Comparison of ENCODE assay signal across 17 cellular contexts in the genomic region with DNA sequence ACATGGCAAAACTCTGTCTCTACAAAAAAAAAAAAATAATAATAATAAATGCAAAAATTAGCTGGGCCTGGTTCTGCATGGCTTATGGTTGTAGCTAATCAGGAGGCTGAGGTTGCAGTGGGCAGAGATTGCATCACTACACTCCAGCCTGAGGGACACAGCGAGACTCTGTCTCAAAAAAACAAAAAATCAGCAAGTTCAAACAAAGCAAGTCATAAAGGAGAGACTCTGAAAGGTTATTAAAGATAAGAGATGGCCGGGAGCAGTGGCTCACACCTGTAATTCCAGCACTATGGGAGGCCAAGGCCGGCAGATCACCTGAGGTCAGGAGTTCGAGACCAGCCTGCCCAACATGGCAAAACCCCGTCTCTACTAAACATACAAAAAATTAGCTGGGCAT. TPM values are rescaled to one million over a fixed set of nuclear protein-coding genes. Genes with fewer than 3 reads are reported as not detected.
DNase-seq lines count a peak whose midpoint lies in the region; ATAC-seq, FAIRE-seq and TF ChIP-seq lines count a peak whose summit lies in the region.
"Had no signal": no experiment of that assay in that cellular context is flagged by ENCODE, and none has a peak within 500 bp of the region (broad histone marks: within the 10 kb centered on the region; RNA-seq: fewer than 3 reads in every experiment).

No MANE protein-coding gene starts in this region.

- no peak for TF ChIP-seq CTCF in astrocyte (IDR thresholded peaks at IDR 0.05; ENCODE audit: insufficient read depth, low read depth, low read length)

- no peaks in the 10 kb centered on the region for H3K27me3 Mint-ChIP-seq in activated CD4-positive, alpha-beta T cell treated with anti-CD3 and anti-CD28 coated beads for 36 hours
- H3K27me3 Mint-ChIP-seq in astrocyte (ENCODE audit: low read depth, unreplicated experiment) = no peaks in the 10 kb centered on the region
- H3K27me3 Mint-ChIP-seq in naive thymus-derived CD8-positive, alpha-beta T cell = no peaks in the 10 kb centered on the region

- H3K79me2 ChIP-seq in astrocyte (ENCODE audit: insufficient read depth, low read length) = peaks cover 59% of the 10 kb centered on the region

- H3K27ac Mint-ChIP-seq in activated CD4-positive, alpha-beta T cell treated with anti-CD3 and anti-CD28 coated beads for 36 hours = peak overlapping the region; percentile 89
- peak overlapping the region; percentile 34 for H3K27ac Mint-ChIP-seq in astrocyte (ENCODE audit: unreplicated experiment)
- H3K27ac Mint-ChIP-seq in naive thymus-derived CD8-positive, alpha-beta T cell = peak overlapping the region in 6 of 10 donors; percentile 33 to 84 (median 61)

- H3K4me3 ChIP-seq in astrocyte (ENCODE audit: insufficient read depth, low read depth, low read length) = no peak overlapping the region
- H3K4me3 ChIP-seq in HAP-1 = no peak overlapping the region
- H3K4me3 ChIP-seq: Peyer's patch, psoas muscle had no signal

- no peak overlapping the region for H2AFZ ChIP-seq in astrocyte (ENCODE audit: low read depth, low read length)

- POLR2A ChIA-PET in activated CD4-positive, alpha-beta T cell treated with anti-CD3 and anti-CD28 coated beads for 36 hours (lab: Charles Lee) = interaction anchor here (0.7 kb wide), 1 partner anchor 14 kb away, joined by 6 read pairs; no protein-coding TSS in a partner anchor
- POLR2A ChIA-PET in naive thymus-derived CD8-positive, alpha-beta T cell (lab: Charles Lee) = no interaction called here

- H3K36me3 Mint-ChIP-seq in activated CD4-positive, alpha-beta T cell treated with anti-CD3 and anti-CD28 coated beads for 36 hours (ENCODE audit: low read depth) = peaks cover 52% of the 10 kb centered on the region
- H3K36me3 Mint-ChIP-seq in astrocyte (ENCODE audit: low read depth, unreplicated experiment) = peaks cover 2% of the 10 kb centered on the region
- peaks cover 0 to 73% (median 38%) of the 10 kb centered on the region in 3 donors for H3K36me3 Mint-ChIP-seq in naive thymus-derived CD8-positive, alpha-beta T cell

- CTCF ChIA-PET in activated CD4-positive, alpha-beta T cell treated with anti-CD3 and anti-CD28 coated beads for 36 hours (lab: Charles Lee) = no interaction called here

- H3K9me3 ChIP-seq in astrocyte (ENCODE audit: insufficient read depth, low read depth, low read length) (no peaks in the 10 kb centered on the region), HAP-1 (no peaks in the 10 kb centered on the region)
- H3K9me3 ChIP-seq: Peyer's patch, psoas muscle had no signal

- H3K36me3 ChIP-seq in astrocyte (ENCODE audit: insufficient read depth, low read length) (no peaks in the 10 kb centered on the region), HAP-1 (replicated peaks) (peaks cover 6% of the 10 kb centered on the region)

- in situ Hi-C loops in HAP-1 (cut with MboI; ENCODE audit: low sequenced_read_pairs) = no loop called here

- H3K4me1 ChIP-seq in astrocyte (ENCODE audit: insufficient read depth, low read length) = no peaks in the 10 kb centered on the region
- H3K4me1 ChIP-seq in HAP-1 = 0 out of 2 replicates have a peak, but pooled peaks cover 3% of the 10 kb centered on the region
- H3K4me1 ChIP-seq: psoas muscle had no signal

- intact Hi-C loops in activated CD4-positive, alpha-beta T cell treated with anti-CD3 and anti-CD28 coated beads for 36 hours (cut with DNase I, micrococcal nuclease) = loop anchor here (1.0 to 5.0 kb wide), 3 partner anchors 18 to 151 kb away; no protein-coding TSS in a partner anchor

- H4K20me1 ChIP-seq in astrocyte (ENCODE audit: insufficient read depth, low read length) = peaks cover 29% of the 10 kb centered on the region

- no peaks in the 10 kb centered on the region for H3K9me3 Mint-ChIP-seq in activated CD4-positive, alpha-beta T cell treated with anti-CD3 and anti-CD28 coated beads for 36 hours (ENCODE audit: low read depth)
- H3K9me3 Mint-ChIP-seq in astrocyte (ENCODE audit: unreplicated experiment) = no peaks in the 10 kb centered on the region
- H3K9me3 Mint-ChIP-seq in naive thymus-derived CD8-positive, alpha-beta T cell = no peaks in the 10 kb centered on the region

- no peak for FAIRE-seq in astrocyte (lab: Jason Lieb, UNC)
- FAIRE-seq: frontal cortex, islet of Langerhans had no signal

- no peak overlapping the region for H3K4me2 ChIP-seq in astrocyte (ENCODE audit: low read length)

- peak overlapping the region; percentile 27 for H3K4me3 Mint-ChIP-seq in activated CD4-positive, alpha-beta T cell treated with anti-CD3 and anti-CD28 coated beads for 36 hours
- no peak overlapping the region for H3K4me3 Mint-ChIP-seq in astrocyte (ENCODE audit: unreplicated experiment)
- H3K4me3 Mint-ChIP-seq in naive thymus-derived CD8-positive, alpha-beta T cell = peak overlapping the region in 1 of 10 donors; percentile 45

- peak; percentile 11 for DNase-seq in activated CD4-positive, alpha-beta T cell treated with anti-CD3 and anti-CD28 coated beads for 36 hours
- no peak for DNase-seq in activated CD4-positive, alpha-beta T cell treated with anti-CD3 and anti-CD28 coated beads for 48 hours
- DNase-seq in NAMALWA (ENCODE audit: low spot score) (peak; percentile 52), astrocyte (ENCODE audit: low read depth) (no peak), HAP-1 (ENCODE audit: low spot score in 2 of 2) (no peak), occipital lobe (lab: John Stamatoyannopoulos, UW) (no peak)
- no peak for DNase-seq in naive thymus-derived CD8-positive, alpha-beta T cell
- DNase-seq: activated CD8-positive, alpha-beta memory T cell treated with anti-CD3 and anti-CD28 coated beads for 24 hours; anterior cingulate cortex; NCI-H1105 treated with DMSO at 0.1 percent for 48 hours; NCI-H446 treated with DMSO at 0.1 percent for 48 hours; Peyer's patch; psoas muscle; trophoblast cell had no signal

- no peak overlapping the region for H3K27ac ChIP-seq in astrocyte (ENCODE audit: low read depth, low read length)
- H3K27ac ChIP-seq: Peyer's patch, psoas muscle had no signal

- H3K27me3 ChIP-seq in astrocyte (ENCODE audit: insufficient read depth, low read length) (no peaks in the 10 kb centered on the region), HAP-1 (ENCODE audit: low read depth) (no peaks in the 10 kb centered on the region)
- H3K27me3 ChIP-seq: Peyer's patch had no signal

- peak; percentile 30 for ATAC-seq in activated CD4-positive, alpha-beta T cell treated with anti-CD3 and anti-CD28 coated beads for 36 hours
- no peak for ATAC-seq in naive thymus-derived CD8-positive, alpha-beta T cell
- ATAC-seq in HG03460 (IDR thresholded peaks at IDR 0.05; ENCODE audit: unreplicated experiment) = no peak
- ATAC-seq: psoas muscle had no signal

- no peak overlapping the region for H3K9ac ChIP-seq in astrocyte (ENCODE audit: low read length)

- H3K4me1 Mint-ChIP-seq in activated CD4-positive, alpha-beta T cell treated with anti-CD3 and anti-CD28 coated beads for 36 hours = peaks cover 40% of the 10 kb centered on the region
- peaks cover 7% of the 10 kb centered on the region for H3K4me1 Mint-ChIP-seq in astrocyte (ENCODE audit: low read depth, unreplicated experiment)
- H3K4me1 Mint-ChIP-seq in naive thymus-derived CD8-positive, alpha-beta T cell = peaks cover 14 to 42% (median 38%) of the 10 kb centered on the region in 4 donors

RNA-seq across cellular contexts. Expression of a gene that starts 28.8 kb away (rescaled TPM):
- 10 to 100 TPM; 38.7 to 43.4 TPM for total RNA-seq in activated CD4-positive, alpha-beta T cell treated with anti-CD3 and anti-CD28 coated beads for 36 hours
- total RNA-seq in astrocyte (38.8 and 45.9 TPM in 2 replicates), occipital lobe (141 TPM)
- 10 to 100 TPM; 42.7 to 47.3 TPM for total RNA-seq in naive thymus-derived CD8-positive, alpha-beta T cell
- polyA plus RNA-seq in naive thymus-derived CD8-positive, alpha-beta T cell = 10 to 100 TPM; 32.1 to 43.5 (median 33.0) TPM

Comparison
In these comparisons a context has a peak if more than half of its experiments do, and no peak if none do; other contexts are left out.
1. DNase-seq: peak in activated CD4-positive, alpha-beta T cell treated with anti-CD3 and anti-CD28 coated beads for 36 hours (single experiment) and NAMALWA (single experiment); none in activated CD4-positive, alpha-beta T cell treated with anti-CD3 and anti-CD28 coated beads for 48 hours (single experiment), astrocyte (single experiment), naive thymus-derived CD8-positive, alpha-beta T cell (0 of 10), HAP-1 (0 of 2) and occipital lobe (single experiment).
2. H3K27ac Mint-ChIP-seq: peak in every context shown above with its lines; median percentile 89 in activated CD4-positive, alpha-beta T cell treated with anti-CD3 and anti-CD28 coated beads for 36 hours; 61 in naive thymus-derived CD8-positive, alpha-beta T cell; 34 in astrocyte.